9 cellular contexts compared by ENCODE assay signal in the genomic region with DNA sequence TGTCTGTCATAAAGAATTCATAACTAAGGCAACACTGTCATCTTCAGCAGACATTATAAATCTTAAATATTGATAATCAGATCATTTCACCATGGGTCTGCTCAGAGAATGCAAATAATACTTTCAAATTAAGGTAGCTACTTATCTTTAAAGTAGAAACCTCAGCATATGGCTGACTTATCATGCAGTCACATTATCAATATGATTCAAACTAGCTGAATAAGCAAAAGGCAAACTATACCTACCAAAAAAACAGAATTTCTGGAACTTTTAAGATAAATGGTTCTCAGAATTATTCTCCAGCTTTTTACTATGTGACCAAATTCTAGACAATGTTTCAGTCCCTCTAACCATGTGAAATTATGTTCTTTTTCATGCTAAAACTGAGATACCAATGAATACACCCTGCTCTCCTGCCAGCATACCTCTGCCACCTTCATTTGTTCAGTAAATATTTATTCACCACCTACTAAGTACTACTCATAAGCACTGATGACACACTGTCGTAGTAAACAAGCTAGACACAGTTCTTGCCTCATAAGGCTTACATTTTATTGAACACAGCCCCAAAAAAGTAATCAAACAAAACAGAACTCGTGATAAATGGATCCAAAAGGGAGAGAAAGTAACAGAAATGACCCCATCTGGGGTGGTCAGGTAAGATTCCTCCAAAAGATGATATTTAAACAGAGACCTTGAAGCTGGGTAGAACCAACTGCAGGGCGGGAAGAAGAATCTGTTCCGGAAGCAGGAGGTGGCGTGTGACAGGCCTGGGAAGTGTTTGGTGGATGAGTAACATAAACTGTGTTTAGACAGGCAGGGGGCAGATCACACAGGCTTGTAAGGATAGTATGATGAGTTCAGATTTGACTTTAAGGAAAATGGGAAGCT. TPM values are rescaled to one million over a fixed set of nuclear protein-coding genes. Genes with fewer than 3 reads are reported as not detected.
DNase-seq lines count a peak whose midpoint lies in the region; ATAC-seq and TF ChIP-seq lines count a peak whose summit lies in the region.
"Had no signal": no experiment of that assay in that cellular context is flagged by ENCODE, and none has a peak within 500 bp of the region (broad histone marks: within the 10 kb centered on the region; RNA-seq: fewer than 3 reads in every experiment).

No MANE protein-coding gene starts in this region.

- H3K9me3 ChIP-seq in GM23248 (ENCODE audit: low read depth) (no peaks in the 10 kb centered on the region), osteoblast (ENCODE audit: low read depth, low read length) (no peaks in the 10 kb centered on the region), SJCRH30 (replicated peaks) (no peaks in the 10 kb centered on the region)

- TF ChIP-seq CTCF in WI38 (IDR thresholded peaks at IDR 0.05; ENCODE audit: low read depth, low read length) = no peak
- no peak for TF ChIP-seq CTCF in foreskin fibroblast (IDR thresholded peaks at IDR 0.05; ENCODE audit: low read depth, low read length)
- TF ChIP-seq CTCF in osteoblast (IDR thresholded peaks at IDR 0.05; ENCODE audit: extremely low read depth, low read depth, low read length) = peak; percentile 8

- 0 out of 2 replicates have a peak overlapping the region, but pooled peaks have one; percentile 28 for H2AFZ ChIP-seq in GM23248
- H2AFZ ChIP-seq in osteoblast (ENCODE audit: low read length) = no peak overlapping the region

- H3K9ac ChIP-seq in GM23248 = peak overlapping the region; percentile 55

- ATAC-seq in HG03469 (IDR thresholded peaks at IDR 0.05; ENCODE audit: unreplicated experiment) = no peak

- H3K4me2 ChIP-seq in GM23248 (ENCODE audit: unreplicated experiment) = peak overlapping the region; percentile 77
- peak overlapping the region; percentile 63 for H3K4me2 ChIP-seq in osteoblast (ENCODE audit: insufficient read depth, low read length)

- no peaks in the 10 kb centered on the region; the same call in 1 of the 2 replicates for H3K9me2 ChIP-seq in GM23248 (ENCODE audit: insufficient read depth)

- H3K4me3 ChIP-seq in GM23248 (peak overlapping the region; percentile 17; the same call in 1 of the 2 replicates), WI38 (ENCODE audit: low read depth, low read length) (peak overlapping the region; percentile 16; the same call in 1 of the 2 replicates), foreskin fibroblast (ENCODE audit: low read depth in 1 of 2, low read length in 2 of 2) (no peak overlapping the region), osteoblast (ENCODE audit: insufficient read depth, low read length) (peak overlapping the region; percentile 3), SJCRH30 (no peak overlapping the region)

- peaks cover 46% of the 10 kb centered on the region for H3F3A ChIP-seq in GM23248 (ENCODE audit: insufficient read depth)

- H3K79me2 ChIP-seq in GM23248 (ENCODE audit: insufficient read depth) (peaks cover 88% of the 10 kb centered on the region), osteoblast (ENCODE audit: insufficient read depth, low read length) (peaks cover 81% of the 10 kb centered on the region)

- WGBS in GM23248 (ENCODE audit: low coverage in 1 of 2, low lambda C conversion rate in 2 of 2, missing lambda C conversion rate in 2 of 2), 2 experiments = 27 to 30% methylated on average over 5 of the region's 5 CpGs

- no peaks in the 10 kb centered on the region for H3K36me3 ChIP-seq in GM23248 (ENCODE audit: low read depth)
- no peaks in the 10 kb centered on the region for H3K36me3 ChIP-seq in osteoblast (ENCODE audit: insufficient read depth, low read length)
- no peaks in the 10 kb centered on the region for H3K36me3 ChIP-seq in SJCRH30

- H3K4me1 ChIP-seq in GM23248 (ENCODE audit: insufficient read depth) = peaks cover 64% of the 10 kb centered on the region
- peaks cover 39% of the 10 kb centered on the region for H3K4me1 ChIP-seq in osteoblast (ENCODE audit: insufficient read depth, low read length)
- no peaks in the 10 kb centered on the region for H3K4me1 ChIP-seq in SJCRH30

- H4K20me1 ChIP-seq in GM23248 (ENCODE audit: insufficient read depth) (no peaks in the 10 kb centered on the region), osteoblast (ENCODE audit: insufficient read depth, low read length) (no peaks in the 10 kb centered on the region)

- in situ Hi-C loops in GM23248 (cut with MboI) = loop anchor here (10.0 kb wide), 1 partner anchor 105 kb away; no protein-coding TSS in a partner anchor

- peak; percentile 88 for DNase-seq in GM23248
- peak; percentile 63 to 78 for DNase-seq in foreskin fibroblast
- peak; percentile 79 for DNase-seq in osteoblast (ENCODE audit: insufficient read length, low spot score, missing footprints)
- DNase-seq in NCI-H2227 treated with DMSO at 0.1 percent for 48 hours (lab: John Stamatoyannopoulos, UW) = no peak
- DNase-seq in activated T-cell treated with anti-CD3 and anti-CD28 coated beads, Interleukin-2, amount 50 U/mL, for 1 hour = no peak
- no peak for DNase-seq in SJCRH30
- DNase-seq: activated CD4-positive, CD25-positive, alpha-beta regulatory T cell had no signal

- H3K27me3 ChIP-seq in GM23248 (replicated peaks; ENCODE audit: insufficient read depth) (no peaks in the 10 kb centered on the region), osteoblast (ENCODE audit: insufficient read depth, low read length) (no peaks in the 10 kb centered on the region), SJCRH30 (no peaks in the 10 kb centered on the region)

- H3K27ac ChIP-seq in GM23248 (peak overlapping the region; percentile 77), osteoblast (ENCODE audit: low read depth, low read length) (peak overlapping the region; percentile 91), SJCRH30 (no peak overlapping the region)

RNA-seq across cellular contexts. Expression of a gene that starts 17.7 kb away (rescaled TPM):
- 28.6 and 29.1 TPM in 2 replicates for total RNA-seq in GM23248 (2014; rRNA removed; shearing (Covaris generic))
- 10.7 and 12.8 TPM in 2 replicates for polyA plus RNA-seq in GM23248 (2016; fragmentation: Nextera tagmentation; extraction: Ambion mirVana)
- total RNA-seq in osteoblast = 61.6 and 64.4 TPM in 2 replicates
- total RNA-seq in SJCRH30 (2014; rRNA removed; shearing (Covaris generic)) = 14.1 and 15.2 TPM in 2 replicates

Comparison
In these comparisons a context has a peak if more than half of its experiments do, and no peak if none do; other contexts are left out.
1. DNase-seq: peak in GM23248 (single experiment), foreskin fibroblast (2 of 2) and osteoblast (single experiment); none in NCI-H2227 treated with DMSO at 0.1 percent for 48 hours (single experiment), activated T-cell treated with anti-CD3 and anti-CD28 coated beads, Interleukin-2, amount 50 U/mL, for 1 hour (single experiment) and SJCRH30 (0 of 2).
2. H3K4me3 ChIP-seq: peak in GM23248 (single experiment), WI38 (single experiment) and osteoblast (single experiment); none in foreskin fibroblast (0 of 2) and SJCRH30 (single experiment).